9 cellular contexts compared by ENCODE assay signal in the genomic region with DNA sequence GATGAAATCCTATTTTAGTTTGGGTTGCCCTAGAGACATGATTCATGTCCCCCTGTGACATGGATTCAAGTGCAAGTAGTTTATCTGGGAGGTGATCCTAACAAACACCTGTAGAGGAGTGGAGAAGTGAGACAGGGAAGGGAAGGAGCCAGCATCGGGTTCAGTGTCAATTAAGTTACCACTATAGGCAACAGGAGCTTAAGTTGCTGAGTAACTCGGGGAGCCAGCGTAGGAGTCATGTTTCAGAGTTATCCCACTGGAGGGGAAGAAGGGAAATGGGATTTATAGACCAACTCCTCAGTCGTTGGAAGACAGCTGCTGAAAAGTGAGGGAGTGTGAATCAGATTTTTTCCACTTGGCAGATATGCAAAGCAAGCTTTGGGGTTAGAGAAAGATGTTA. TPM values are rescaled to one million over a fixed set of nuclear protein-coding genes. Genes with fewer than 3 reads are reported as not detected.
DNase-seq lines count a peak whose midpoint lies in the region; ATAC-seq and TF ChIP-seq lines count a peak whose summit lies in the region.
"Had no signal": no experiment of that assay in that cellular context is flagged by ENCODE, and none has a peak within 500 bp of the region (broad histone marks: within the 10 kb centered on the region; RNA-seq: fewer than 3 reads in every experiment).

No MANE protein-coding gene starts in this region.

- H3K27ac ChIP-seq in A673 (ENCODE audit: low read depth, low read length, poor library complexity, severe bottlenecking): peak overlapping the region; percentile 39

- peak; percentile 55 for DNase-seq in A673 (ENCODE audit: low spot score)
- peak; percentile 8 for DNase-seq in H7
- DNase-seq in iPS-NIHi7 (ENCODE audit: extremely low spot score): peak; percentile 19
- DNase-seq in NCI-H2227 (lab: John Stamatoyannopoulos, UW; ENCODE audit: unreplicated experiment): no peak
- DNase-seq: left ventricle myocardium superior had no signal

- CTCF ChIA-PET in A673 (lab: Charles Lee): no interaction called here

- TF ChIP-seq CTCF in A673 (conservative IDR thresholded peaks at IDR 0.05; ENCODE audit: low read depth, low read length): no peak

- peak overlapping the region; percentile 51 for H3K27ac Mint-ChIP-seq in activated T-helper 17 cell treated with anti-CD3 and anti-CD28 coated beads, Interleukin-2, amount 50 U/mL, for 72 hours

- peaks cover 21% of the 10 kb centered on the region for H3K9me3 Mint-ChIP-seq in activated T-helper 17 cell treated with anti-CD3 and anti-CD28 coated beads, Interleukin-2, amount 50 U/mL, for 72 hours

- peaks cover 46% of the 10 kb centered on the region for H3K4me1 ChIP-seq in A673 (ENCODE audit: insufficient read depth, low read length, poor library complexity, severe bottlenecking)

- H3K4me3 ChIP-seq in A673 (ENCODE audit: low read depth, low read length, poor library complexity, severe bottlenecking) (no peak overlapping the region), H7 (ENCODE audit: insufficient read depth, low read depth, low read length) (no peak overlapping the region)

- peaks cover 4% of the 10 kb centered on the region for H3K36me3 ChIP-seq in A673 (ENCODE audit: insufficient read depth, low read length, poor library complexity, severe bottlenecking)
- no peaks in the 10 kb centered on the region for H3K36me3 ChIP-seq in H7 (replicated peaks; ENCODE audit: control insufficient read depth, insufficient read depth, low read length)

- peaks cover 40% of the 10 kb centered on the region for H3K4me1 Mint-ChIP-seq in activated T-helper 17 cell treated with anti-CD3 and anti-CD28 coated beads, Interleukin-2, amount 50 U/mL, for 72 hours

- H3K27me3 Mint-ChIP-seq in activated T-helper 17 cell treated with anti-CD3 and anti-CD28 coated beads, Interleukin-2, amount 50 U/mL, for 72 hours: no peaks in the 10 kb centered on the region

- intact Hi-C loops in A673 (cut with micrococcal nuclease; ENCODE audit: unreplicated experiment): loop anchor here (5.0 to 10.0 kb wide), 3 partner anchors 48 to 284 kb away; a partner anchor contains a TSS

- BruUV-seq in A673 (replicated peaks; lab: Mats Ljungman, UMichigan): no TSS peak

- H3K27me3 ChIP-seq in A673 (replicated peaks; ENCODE audit: insufficient read depth, low read depth, low read length, poor library complexity) (no peaks in the 10 kb centered on the region), H7 (ENCODE audit: control insufficient read depth, insufficient read depth, low read length) (no peaks in the 10 kb centered on the region)

- ATAC-seq in activated T-helper 17 cell treated with anti-CD3 and anti-CD28 coated beads, Interleukin-2, amount 50 U/mL, for 72 hours (replicated peaks): no peak
- ATAC-seq in GM19452 (IDR thresholded peaks at IDR 0.05; ENCODE audit: unreplicated experiment) (no peak), GM21526 (IDR thresholded peaks at IDR 0.05; ENCODE audit: low FRiP score, unreplicated experiment) (no peak), HG02610 (IDR thresholded peaks at IDR 0.05; ENCODE audit: unreplicated experiment) (no peak)
- ATAC-seq: left ventricle myocardium superior had no signal

- no peaks in the 10 kb centered on the region for H3K9me3 ChIP-seq in A673 (ENCODE audit: low read depth, low read length, poor library complexity, severe bottlenecking)

- peaks cover 83% of the 10 kb centered on the region for H3K36me3 Mint-ChIP-seq in activated T-helper 17 cell treated with anti-CD3 and anti-CD28 coated beads, Interleukin-2, amount 50 U/mL, for 72 hours (ENCODE audit: low read depth)

- H3K4me3 Mint-ChIP-seq in activated T-helper 17 cell treated with anti-CD3 and anti-CD28 coated beads, Interleukin-2, amount 50 U/mL, for 72 hours: no peak overlapping the region

- POLR2A ChIA-PET in A673 (lab: Charles Lee; ENCODE audit: low non-redundant PET): no interaction called here

RNA-seq across cellular contexts. Expression of a gene that starts 54.9 kb away (rescaled TPM):
- 31.2 and 31.4 TPM in 2 replicates for total RNA-seq in A673 (2021)
- 19.5 TPM in 2 replicates for total RNA-seq in H7 (2014; rRNA removed; shearing (Covaris generic))
- total RNA-seq in activated T-helper 17 cell treated with anti-CD3 and anti-CD28 coated beads, Interleukin-2, amount 50 U/mL, for 72 hours: 10 to 100 TPM; 39.1 to 51.6 TPM

RNA-seq across cellular contexts. Expression of a gene that starts 56.1 kb away (rescaled TPM):
- total RNA-seq in A673 (2021): 23.1 and 24.1 TPM in 2 replicates
- total RNA-seq in H7 (2014; rRNA removed; shearing (Covaris generic)): 57.7 and 67.2 TPM in 2 replicates
- total RNA-seq in activated T-helper 17 cell treated with anti-CD3 and anti-CD28 coated beads, Interleukin-2, amount 50 U/mL, for 72 hours: 1 to 10 TPM; 5.9 to 6.0 TPM
